ENCODE assay signal across 26 cellular contexts in the genomic region with DNA sequence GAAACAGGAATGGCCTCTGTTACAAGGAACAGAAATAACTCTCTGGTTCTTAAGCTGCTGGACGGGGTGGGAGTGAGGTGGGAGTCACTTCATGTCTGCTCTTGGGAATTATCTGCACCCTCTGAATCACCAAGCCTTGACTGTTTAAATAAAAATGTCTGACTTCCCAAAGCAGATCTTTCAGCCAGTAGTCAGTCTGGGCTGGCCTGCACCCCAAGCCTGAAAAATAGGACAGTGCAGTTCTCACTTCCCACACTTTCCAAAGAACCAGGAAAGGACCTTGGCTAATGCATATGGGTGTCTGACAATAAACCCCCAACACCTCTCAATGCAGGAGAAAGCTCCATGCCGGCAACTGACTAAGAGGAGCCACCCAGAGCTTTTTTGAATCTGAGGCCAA.
"Had no signal": no experiment of that assay in that cellular context is flagged by ENCODE, and none has a peak within 500 bp of the region (broad histone marks: within the 10 kb centered on the region; RNA-seq: fewer than 3 reads in every experiment).

No MANE protein-coding gene starts in this region.

- H3K4me2 ChIP-seq: neural progenitor cell, smooth muscle cell had no signal

- H3K27ac ChIP-seq: neural progenitor cell, ovary, parathyroid adenoma, psoas muscle, right lobe of liver, sigmoid colon, spleen, stomach, suprapubic skin, testis, tibial artery, transverse colon, upper lobe of right lung, uterus had no signal

- H3K4me3 ChIP-seq: neural progenitor cell, ovary, psoas muscle, right lobe of liver, sigmoid colon, smooth muscle cell, spleen, stomach, suprapubic skin, testis, tibial artery, transverse colon, upper lobe of right lung, uterus had no signal

- H3K9ac ChIP-seq: neural progenitor cell, parathyroid adenoma had no signal

- H3K27me3 ChIP-seq: neural progenitor cell, ovary, right lobe of liver, testis, tibial artery, upper lobe of right lung, uterus had no signal

- DNase-seq: naive thymus-derived CD4-positive, alpha-beta T cell; natural killer cell; occipital lobe; ovary; psoas muscle; right cardiac atrium; right lobe of liver; sigmoid colon; spleen; stimulated activated CD4-positive, alpha-beta T cell treated with anti-CD3 and anti-CD28 coated beads, Interleukin-12 subunit alpha, Interleukin-12 subunit beta, amount 100 ng/mL, for 4 hours; stimulated activated CD4-positive, alpha-beta T cell treated with anti-CD3 and anti-CD28 coated beads, Interleukin-1b, Interleukin-23, amount 100 ng/mL, for 48 hours; stimulated activated CD4-positive, alpha-beta T cell treated with anti-CD3 and anti-CD28 coated beads, Interleukin-4, amount 100 ng/mL, for 1 hour; stimulated activated CD4-positive, alpha-beta T cell treated with anti-CD3 and anti-CD28 coated beads, Interleukin-4, amount 100 ng/mL, for 4 hours; stimulated activated CD8-positive, alpha-beta memory T cell treated with anti-CD3 and anti-CD28 coated beads, Interleukin-4, amount 100 ng/mL, for 48 hours; stimulated activated naive CD4-positive, alpha-beta T cell; stomach; testis; tibial artery; transverse colon; upper lobe of right lung; uterus had no signal

- H2AFZ ChIP-seq: neural progenitor cell, parathyroid adenoma had no signal

- H3K9me3 ChIP-seq: ovary, psoas muscle, right lobe of liver, sigmoid colon, spleen, stomach, suprapubic skin, testis, tibial artery, transverse colon, upper lobe of right lung, uterus had no signal

- H3K36me3 ChIP-seq: neural progenitor cell, ovary, right lobe of liver, sigmoid colon, spleen, stomach, suprapubic skin, tibial artery, transverse colon, upper lobe of right lung, uterus had no signal

- H3K79me2 ChIP-seq: parathyroid adenoma had no signal

- ATAC-seq: naive thymus-derived CD4-positive, alpha-beta T cell; natural killer cell; psoas muscle; right cardiac atrium; stimulated activated memory B cell treated with anti-CD40 and anti-IgM and Interleukin-4, amounts not matched to agents 10 μg/mL and 1 μg/mL and 100 μg/mL, for 72 hours; upper lobe of right lung had no signal

- H3K4me1 ChIP-seq: neural progenitor cell, parathyroid adenoma, psoas muscle, right lobe of liver, sigmoid colon, spleen, stomach, suprapubic skin, testis, tibial artery, transverse colon, upper lobe of right lung, uterus had no signal
